Comparison of ENCODE assay signal across 24 cellular contexts in genomic region chr4:132284910-132285426, GRCh38.
"Had no signal": no experiment of that assay in that cellular context is flagged by ENCODE, and none has a peak within 500 bp of the region (broad histone marks: within the 10 kb centered on the region; RNA-seq: fewer than 3 reads in every experiment).

No MANE protein-coding gene starts in this region.

- ATAC-seq: activated CD4-positive, alpha-beta T cell treated with anti-CD3 and anti-CD28 coated beads for 36 hours; activated T-cell treated with anti-CD3 and anti-CD28 coated beads, Interleukin-2, amount 50 U/mL, for 4 hours; effector memory CD8-positive, alpha-beta T cell; natural killer cell; upper lobe of right lung had no signal

- H3K27ac ChIP-seq: breast epithelium, esophagus muscularis mucosa, left ventricle myocardium inferior, prostate gland, spleen, thoracic aorta, upper lobe of right lung had no signal

- H3K4me1 Mint-ChIP-seq: activated B cell treated with CpG ODN at 0.5 μM for 24 hours; activated CD4-positive, alpha-beta T cell treated with anti-CD3 and anti-CD28 coated beads for 36 hours; activated naive CD8-positive, alpha-beta T cell treated with anti-CD3 and anti-CD28 coated beads for 36 hours; central memory CD8-positive, alpha-beta T cell; natural killer cell had no signal

- DNase-seq: activated B cell treated with CpG ODN at 0.5 μM for 24 hours; activated CD4-positive, alpha-beta T cell treated with anti-CD3 and anti-CD28 coated beads for 36 hours; activated CD4-positive, alpha-beta T cell treated with anti-CD3 and anti-CD28 coated beads, Interleukin-2, amount 50 U/mL, for 4 hours; activated CD8-positive, alpha-beta memory T cell treated with anti-CD3 and anti-CD28 coated beads, Interleukin-2, amount 50 U/mL, for 48 hours; activated naive CD4-positive, alpha-beta T cell; activated naive CD8-positive, alpha-beta T cell treated with anti-CD3 and anti-CD28 coated beads for 36 hours; activated T-cell treated with anti-CD3 and anti-CD28 coated beads, Interleukin-2, amount 50 U/mL, for 4 hours; effector memory CD8-positive, alpha-beta T cell; hippocampal formation; left ventricle myocardium inferior; mammary epithelial cell; midbrain; natural killer cell; spleen; stimulated activated CD4-positive, alpha-beta T cell treated with anti-CD3 and anti-CD28 coated beads, Interleukin-4, amount 100 ng/mL, for 1 hour; stimulated activated naive CD4-positive, alpha-beta T cell treated with Interleukin-2 at 50 U/mL for 16 hours; T-helper 9 cell; upper lobe of right lung had no signal

- H3K4me3 ChIP-seq: breast epithelium, esophagus muscularis mucosa, left ventricle myocardium inferior, prostate gland, spleen, thoracic aorta, upper lobe of right lung had no signal

- H3K27ac Mint-ChIP-seq: activated B cell treated with CpG ODN at 0.5 μM for 24 hours; activated CD4-positive, alpha-beta T cell treated with anti-CD3 and anti-CD28 coated beads for 36 hours; activated naive CD8-positive, alpha-beta T cell treated with anti-CD3 and anti-CD28 coated beads for 36 hours; activated T-helper 2 cell treated with anti-CD3 and anti-CD28 coated beads, Interferon-gamma antibody, Interleukin-2, Interleukin-4, amounts not matched to agents 10 μg/mL and 5 μg/mL and 100 μg/mL, durations not matched to agents 14 hours and 24 hours and 36 hours; effector memory CD8-positive, alpha-beta T cell; natural killer cell had no signal

- H3K4me1 ChIP-seq: breast epithelium, esophagus muscularis mucosa, left ventricle myocardium inferior, prostate gland, spleen, upper lobe of right lung had no signal

- H3K27me3 ChIP-seq: breast epithelium, esophagus muscularis mucosa, spleen, upper lobe of right lung had no signal

- H3K9me3 ChIP-seq: breast epithelium, esophagus muscularis mucosa, prostate gland, thoracic aorta, upper lobe of right lung had no signal

- H3K36me3 Mint-ChIP-seq: activated naive CD8-positive, alpha-beta T cell treated with anti-CD3 and anti-CD28 coated beads for 36 hours had no signal

- H3K36me3 ChIP-seq: breast epithelium, esophagus muscularis mucosa, left ventricle myocardium inferior, prostate gland, spleen, thoracic aorta, upper lobe of right lung had no signal

- H3K27me3 Mint-ChIP-seq: activated B cell treated with CpG ODN at 0.5 μM for 24 hours; activated CD4-positive, alpha-beta T cell treated with anti-CD3 and anti-CD28 coated beads for 36 hours; activated naive CD8-positive, alpha-beta T cell treated with anti-CD3 and anti-CD28 coated beads for 36 hours; central memory CD8-positive, alpha-beta T cell; effector memory CD8-positive, alpha-beta T cell had no signal

- H3K4me3 Mint-ChIP-seq: activated B cell treated with CpG ODN at 0.5 μM for 24 hours; activated CD4-positive, alpha-beta T cell treated with anti-CD3 and anti-CD28 coated beads for 36 hours; activated naive CD8-positive, alpha-beta T cell treated with anti-CD3 and anti-CD28 coated beads for 36 hours; activated T-cell treated with anti-CD3 and anti-CD28 coated beads, Interleukin-2, amount 50 U/mL, for 4 hours; central memory CD8-positive, alpha-beta T cell; effector memory CD8-positive, alpha-beta T cell; natural killer cell had no signal
